Comparison of ENCODE assay signal across 8 cellular contexts in genomic region chr12:89524201-89525001, GRCh38. TPM values are rescaled to one million over a fixed set of nuclear protein-coding genes. Genes with fewer than 3 reads are reported as not detected.
DNase-seq lines count a peak whose midpoint lies in the region; ATAC-seq and TF ChIP-seq lines count a peak whose summit lies in the region.

Gene GALNT4 (minus strand): TSS chr12:89524796. CDS start chr12:89524549, 247 bp downstream.

- DNase-seq in AG10803 (ENCODE audit: low read depth) (peak; percentile 82), NCI-H526 (lab: John Stamatoyannopoulos, UW) (peak; percentile 57 to 84), dorsolateral prefrontal cortex (peak; percentile 50 to 84 (median 76)), lower leg skin (ENCODE audit: low spot score in 2 of 2) (peak; percentile 85 to 97)
- peak; percentile 44 to 64 for DNase-seq in activated CD4-positive, alpha-beta T cell treated with anti-CD3 and anti-CD28 coated beads, Interleukin-2, amount 50 U/mL, for 24 hours (ENCODE audit: low read depth in 1 of 2, low spot score in 1 of 2)
- peak; percentile 54 to 67 for DNase-seq in stimulated activated CD4-positive, alpha-beta T cell treated with anti-CD3 and anti-CD28 coated beads, Interleukin-4, amount 100 ng/mL, for 48 hours (ENCODE audit: low read depth in 2 of 2)

- intact Hi-C loops in dorsolateral prefrontal cortex (cut with DNase I) (loop anchor here (1.0 to 10.0 kb wide), 7 partner anchors 53 to 1380 kb away; partner anchors contain the start of genes DUSP6 (in 2 of the 2), ATP2B1 (in 1 of the 2), CEP290 (in 1 of the 2) and TMTC3 (in 1 of the 2)), lower leg skin (cut with DNase I; ENCODE audit: low total_unique reads) (loop anchor here (10.0 kb wide), 2 partner anchors 480 to 510 kb away; no protein-coding TSS in a partner anchor)

- TF ChIP-seq CTCF in AG10803 (conservative IDR thresholded peaks at IDR 0.05; ENCODE audit: low read length) = peak; percentile 68
- TF ChIP-seq CTCF in dorsolateral prefrontal cortex (IDR thresholded peaks at IDR 0.05 in 54 of 56, conservative IDR thresholded peaks at IDR 0.05 in 2 of 56; ENCODE audit: low read depth in 1 of 56, partially characterized antibody in 56 of 56) = peak in 55 of 56 donors; percentile 26 to 80 (median 62)
- peak in 1 of 3 donors; percentile 51 for TF ChIP-seq CTCF in lower leg skin (IDR thresholded peaks at IDR 0.05)

- WGBS in lower leg skin, 2 donors = 2 to 3% methylated on average over 38 to 41 of the region's 41 CpGs

- H3K27me3 ChIP-seq in dorsolateral prefrontal cortex = no peaks in the 10 kb centered on the region

- peak within 1 kb of the TSS; percentile 86 to 99 (median 94) for H3K27ac ChIP-seq in dorsolateral prefrontal cortex

- peak within 1 kb of the TSS; percentile 88 for H3K4me3 ChIP-seq in AG10803 (ENCODE audit: low read length)
- peak within 1 kb of the TSS; percentile 67 to 99 (median 92) for H3K4me3 ChIP-seq in dorsolateral prefrontal cortex
- peak within 1 kb of the TSS; percentile 97 for H3K4me3 ChIP-seq in lower leg skin (ENCODE audit: low read depth, poor library complexity, severe bottlenecking)

- peak; percentile 81 for ATAC-seq in GM18868 (IDR thresholded peaks at IDR 0.05; ENCODE audit: unreplicated experiment)
- peak; percentile 68 for ATAC-seq in HG03103 (IDR thresholded peaks at IDR 0.05; ENCODE audit: low read depth, unreplicated experiment)

- no peak for TF ChIP-seq POLR2A in lower leg skin (IDR thresholded peaks at IDR 0.05)

RNA-seq across cellular contexts. Expression of gene GALNT4, which starts in this region (rescaled TPM):
- total RNA-seq in dorsolateral prefrontal cortex = 1 to 10 TPM; 1.1 to 6.8 (median 3.4) TPM
- 1 to 10 TPM; 1.4 to 5.5 (median 2.4) TPM for total RNA-seq in lower leg skin

Comparison
In these comparisons a context has a peak if more than half of its experiments do, and no peak if none do; other contexts are left out.
1. Peak in every context shown above with its lines: DNase-seq, ATAC-seq, H3K4me3 ChIP-seq and H3K27ac ChIP-seq.